In the genomic region with DNA sequence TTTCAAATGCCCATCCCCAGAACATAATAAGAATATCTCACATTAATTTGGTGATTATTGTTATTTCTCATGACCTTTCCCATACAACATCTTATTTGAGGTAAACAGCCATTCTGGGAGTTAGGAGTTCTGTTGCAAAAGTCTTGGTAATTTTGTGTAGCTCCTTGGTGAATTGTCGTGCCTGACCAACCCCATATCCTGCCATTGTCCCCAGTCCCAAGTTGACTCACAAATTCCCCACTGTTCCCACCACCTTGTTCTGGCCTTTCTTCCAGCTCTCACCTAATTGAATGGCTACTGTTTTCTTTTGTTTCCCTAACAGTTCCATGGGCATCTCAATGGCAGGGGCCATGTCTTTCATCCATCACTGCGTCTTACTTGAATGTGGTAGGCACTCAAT, we compare ENCODE assay signal across 33 cellular contexts. TPM values are rescaled to one million over a fixed set of nuclear protein-coding genes. Genes with fewer than 3 reads are reported as not detected.
"Had no signal": no experiment of that assay in that cellular context is flagged by ENCODE, and none has a peak within 500 bp of the region (broad histone marks: within the 10 kb centered on the region; RNA-seq: fewer than 3 reads in every experiment).

No MANE protein-coding gene starts in this region.

- ATAC-seq: activated CD8-positive, alpha-beta memory T cell treated with anti-CD3 and anti-CD28 coated beads, Interleukin-2, amount 10 ng/mL, durations not matched to agents 7 days and 5 days; activated CD8-positive, alpha-beta T cell treated with anti-CD3 and anti-CD28 coated beads, Interleukin-2, amount 10 ng/mL, durations not matched to agents 7 days and 5 days; activated naive CD8-positive, alpha-beta T cell treated with anti-CD3 and anti-CD28 coated beads, Interleukin-2, amount 50 U/mL, for 24 hours; body of pancreas had no signal

- H3K27ac Mint-ChIP-seq: activated B cell treated with CpG ODN at 0.5 μM for 24 hours; activated CD4-positive, alpha-beta memory T cell treated with anti-CD3 and anti-CD28 coated beads, Interleukin-2, amount 10 ng/mL, durations not matched to agents 7 days and 5 days; activated CD4-positive, alpha-beta T cell treated with anti-CD3 and anti-CD28 coated beads, Interleukin-2, amount 10 ng/mL, durations not matched to agents 7 days and 5 days; activated CD8-positive, alpha-beta memory T cell treated with anti-CD3 and anti-CD28 coated beads, Interleukin-2, amount 10 ng/mL, durations not matched to agents 7 days and 5 days; activated CD8-positive, alpha-beta T cell treated with anti-CD3 and anti-CD28 coated beads, Interleukin-2, amount 10 ng/mL, durations not matched to agents 7 days and 5 days; activated naive CD4-positive, alpha-beta T cell treated with anti-CD3 and anti-CD28 coated beads, Interleukin-2, amount 10 ng/mL, durations not matched to agents 7 days and 5 days; activated naive CD4-positive, alpha-beta T cell treated with anti-CD3 and anti-CD28 coated beads, Interleukin-2, amount 50 U/mL, for 24 hours; activated naive CD8-positive, alpha-beta T cell; activated naive CD8-positive, alpha-beta T cell treated with anti-CD3 and anti-CD28 coated beads, Interleukin-2, amount 10 ng/mL, durations not matched to agents 7 days and 5 days; activated naive CD8-positive, alpha-beta T cell treated with anti-CD3 and anti-CD28 coated beads, Interleukin-2, amount 50 U/mL, for 24 hours; activated T-cell treated with anti-CD3 and anti-CD28 coated beads, Interleukin-2, amount 50 U/mL, for 24 hours; activated T-helper 2 cell treated with anti-CD3 and anti-CD28 coated beads, Interferon-gamma antibody, Interleukin-2, Interleukin-4, amounts not matched to agents 10 μg/mL and 5 μg/mL and 100 μg/mL, durations not matched to agents 14 hours and 24 hours and 36 hours; T-helper 1 cell treated with Interleukin-12 subunit alpha and Interleukin-12 subunit beta and Interleukin-4 antibody, amounts not matched to agents 30 μg/mL and 1 μg/mL, for 36 hours; T-helper 2 cell treated with Interferon-gamma antibody and Interleukin-4, amounts not matched to agents 5 μg/mL and 100 μg/mL, for 36 hours had no signal

- H3K9me3 Mint-ChIP-seq: activated B cell treated with CpG ODN at 0.5 μM for 24 hours; activated CD4-positive, alpha-beta T cell treated with anti-CD3 and anti-CD28 coated beads, Interleukin-2, amount 10 ng/mL, durations not matched to agents 7 days and 5 days; activated naive CD4-positive, alpha-beta T cell treated with anti-CD3 and anti-CD28 coated beads, Interleukin-2, amount 50 U/mL, for 24 hours; activated naive CD8-positive, alpha-beta T cell treated with anti-CD3 and anti-CD28 coated beads, Interleukin-2, amount 10 ng/mL, durations not matched to agents 7 days and 5 days; activated naive CD8-positive, alpha-beta T cell treated with anti-CD3 and anti-CD28 coated beads, Interleukin-2, amount 50 U/mL, for 24 hours; activated T-cell treated with anti-CD3 and anti-CD28 coated beads, Interleukin-2, amount 50 U/mL, for 24 hours; activated T-helper 2 cell treated with anti-CD3 and anti-CD28 coated beads, Interferon-gamma antibody, Interleukin-2, Interleukin-4, amounts not matched to agents 10 μg/mL and 5 μg/mL and 100 μg/mL, durations not matched to agents 14 hours and 24 hours and 36 hours; T-helper 1 cell treated with Interleukin-12 subunit alpha and Interleukin-12 subunit beta and Interleukin-4 antibody, amounts not matched to agents 30 μg/mL and 1 μg/mL, for 36 hours; T-helper 2 cell treated with Interferon-gamma antibody and Interleukin-4, amounts not matched to agents 5 μg/mL and 100 μg/mL, for 36 hours had no signal

- H3K9me3 ChIP-seq: body of pancreas had no signal

- H3K4me3 ChIP-seq: body of pancreas, cardiac muscle cell had no signal

- H3K36me3 ChIP-seq: cardiac muscle cell had no signal

- H3K4me1 ChIP-seq: body of pancreas had no signal

- H3K27me3 ChIP-seq: body of pancreas had no signal

- H3K27me3 Mint-ChIP-seq: activated B cell treated with CpG ODN at 0.5 μM for 24 hours; activated CD4-positive, alpha-beta T cell treated with anti-CD3 and anti-CD28 coated beads, Interleukin-2, amount 10 ng/mL, durations not matched to agents 7 days and 5 days; activated CD8-positive, alpha-beta memory T cell treated with anti-CD3 and anti-CD28 coated beads, Interleukin-2, amount 10 ng/mL, durations not matched to agents 7 days and 5 days; activated naive CD4-positive, alpha-beta T cell treated with anti-CD3 and anti-CD28 coated beads, Interleukin-2, amount 10 ng/mL, durations not matched to agents 7 days and 5 days; central memory CD8-positive, alpha-beta T cell had no signal

- H3K4me1 Mint-ChIP-seq: activated B cell treated with CpG ODN at 0.5 μM for 24 hours; activated CD4-positive, alpha-beta memory T cell treated with anti-CD3 and anti-CD28 coated beads, Interleukin-2, amount 10 ng/mL, durations not matched to agents 7 days and 5 days; activated CD4-positive, alpha-beta T cell treated with anti-CD3 and anti-CD28 coated beads, Interleukin-2, amount 10 ng/mL, durations not matched to agents 7 days and 5 days; activated CD8-positive, alpha-beta memory T cell treated with anti-CD3 and anti-CD28 coated beads, Interleukin-2, amount 10 ng/mL, durations not matched to agents 7 days and 5 days; activated naive CD4-positive, alpha-beta T cell treated with anti-CD3 and anti-CD28 coated beads, Interleukin-2, amount 10 ng/mL, durations not matched to agents 7 days and 5 days; activated naive CD4-positive, alpha-beta T cell treated with anti-CD3 and anti-CD28 coated beads, Interleukin-2, amount 50 U/mL, for 24 hours; activated naive CD8-positive, alpha-beta T cell treated with anti-CD3 and anti-CD28 coated beads, Interleukin-2, amount 10 ng/mL, durations not matched to agents 7 days and 5 days; activated naive CD8-positive, alpha-beta T cell treated with anti-CD3 and anti-CD28 coated beads, Interleukin-2, amount 50 U/mL, for 24 hours; central memory CD8-positive, alpha-beta T cell had no signal

- H3K36me3 Mint-ChIP-seq: activated CD8-positive, alpha-beta memory T cell treated with anti-CD3 and anti-CD28 coated beads, Interleukin-2, amount 10 ng/mL, durations not matched to agents 7 days and 5 days; activated naive CD4-positive, alpha-beta T cell treated with anti-CD3 and anti-CD28 coated beads, Interleukin-2, amount 10 ng/mL, durations not matched to agents 7 days and 5 days; activated naive CD4-positive, alpha-beta T cell treated with anti-CD3 and anti-CD28 coated beads, Interleukin-2, amount 50 U/mL, for 24 hours; activated naive CD8-positive, alpha-beta T cell; activated naive CD8-positive, alpha-beta T cell treated with anti-CD3 and anti-CD28 coated beads, Interleukin-2, amount 10 ng/mL, durations not matched to agents 7 days and 5 days had no signal

- H3K27ac ChIP-seq: body of pancreas, cardiac muscle cell had no signal

- H3K4me3 Mint-ChIP-seq: activated B cell treated with CpG ODN at 0.5 μM for 24 hours; activated CD4-positive, alpha-beta memory T cell treated with anti-CD3 and anti-CD28 coated beads, Interleukin-2, amount 10 ng/mL, durations not matched to agents 7 days and 5 days; activated CD4-positive, alpha-beta T cell treated with anti-CD3 and anti-CD28 coated beads, Interleukin-2, amount 10 ng/mL, durations not matched to agents 7 days and 5 days; activated CD8-positive, alpha-beta memory T cell treated with anti-CD3 and anti-CD28 coated beads, Interleukin-2, amount 10 ng/mL, durations not matched to agents 7 days and 5 days; activated CD8-positive, alpha-beta T cell treated with anti-CD3 and anti-CD28 coated beads, Interleukin-2, amount 10 ng/mL, durations not matched to agents 7 days and 5 days; activated naive CD4-positive, alpha-beta T cell treated with anti-CD3 and anti-CD28 coated beads, Interleukin-2, amount 10 ng/mL, durations not matched to agents 7 days and 5 days; activated naive CD4-positive, alpha-beta T cell treated with anti-CD3 and anti-CD28 coated beads, Interleukin-2, amount 50 U/mL, for 24 hours; activated naive CD8-positive, alpha-beta T cell; activated naive CD8-positive, alpha-beta T cell treated with anti-CD3 and anti-CD28 coated beads, Interleukin-2, amount 10 ng/mL, durations not matched to agents 7 days and 5 days; activated naive CD8-positive, alpha-beta T cell treated with anti-CD3 and anti-CD28 coated beads, Interleukin-2, amount 50 U/mL, for 24 hours; activated T-cell treated with anti-CD3 and anti-CD28 coated beads, Interleukin-2, amount 50 U/mL, for 24 hours; central memory CD8-positive, alpha-beta T cell; T-helper 1 cell treated with Interleukin-12 subunit alpha and Interleukin-12 subunit beta and Interleukin-4 antibody, amounts not matched to agents 30 μg/mL and 1 μg/mL, for 36 hours; T-helper 2 cell treated with Interferon-gamma antibody and Interleukin-4, amounts not matched to agents 5 μg/mL and 100 μg/mL, for 36 hours had no signal

- DNase-seq: activated B cell treated with CpG ODN at 0.5 μM for 24 hours; activated CD4-positive, alpha-beta memory T cell treated with anti-CD3 and anti-CD28 coated beads, Interleukin-2, amount 10 ng/mL, durations not matched to agents 7 days and 5 days; activated CD4-positive, alpha-beta T cell treated with anti-CD3 and anti-CD28 coated beads for 48 hours; activated CD4-positive, alpha-beta T cell treated with anti-CD3 and anti-CD28 coated beads, Interleukin-2, amount 10 ng/mL, durations not matched to agents 7 days and 5 days; activated CD4-positive, alpha-beta T cell treated with anti-CD3 and anti-CD28 coated beads, Interleukin-2, amount 50 U/mL, for 48 hours; activated CD4-positive, CD25-positive, alpha-beta regulatory T cell treated with anti-CD3 and anti-CD28 coated beads, Interleukin-2, amount 50 U/mL, for 72 hours; activated CD8-positive, alpha-beta memory T cell treated with anti-CD3 and anti-CD28 coated beads for 24 hours; activated CD8-positive, alpha-beta memory T cell treated with anti-CD3 and anti-CD28 coated beads, Interleukin-2, amount 10 ng/mL, durations not matched to agents 7 days and 5 days; activated CD8-positive, alpha-beta memory T cell treated with anti-CD3 and anti-CD28 coated beads, Interleukin-2, amount 50 U/mL, for 48 hours; activated CD8-positive, alpha-beta T cell treated with anti-CD3 and anti-CD28 coated beads, Interleukin-2, amount 10 ng/mL, durations not matched to agents 7 days and 5 days; activated effector memory CD4-positive, alpha-beta T cell treated with Interleukin-2 at 50 U/mL for 16 hours; activated gamma-delta T cell; activated naive CD4-positive, alpha-beta T cell treated with anti-CD3 and anti-CD28 coated beads, Interleukin-2, amount 10 ng/mL, durations not matched to agents 7 days and 5 days; activated naive CD4-positive, alpha-beta T cell treated with Interleukin-2 at 50 U/mL for 16 hours; activated naive CD8-positive, alpha-beta T cell treated with anti-CD3 and anti-CD28 coated beads, Interleukin-2, amount 10 ng/mL, durations not matched to agents 7 days and 5 days; activated naive CD8-positive, alpha-beta T cell treated with anti-CD3 and anti-CD28 coated beads, Interleukin-2, amount 50 U/mL, for 24 hours; activated T-cell treated with anti-CD3 and anti-CD28 coated beads, Interleukin-2, amount 50 U/mL, for 24 hours; activated T-cell treated with anti-CD3 and anti-CD28 coated beads, Interleukin-2, amount 50 U/mL, for 48 hours; aorta; body of pancreas; caudate nucleus; cerebellar nuclear complex; T-helper 1 cell; T-helper 2 cell; T-helper 9 cell had no signal

RNA-seq across cellular contexts. Expression of a gene that starts 8.0 kb away (rescaled TPM):
- polyA plus RNA-seq: adipose tissue, aorta, cardiac muscle cell had no signal
